Comparison of ENCODE assay signal across 20 cellular contexts in genomic region chr18:22322251-22322691, GRCh38.
DNase-seq lines count a peak whose midpoint lies in the region; ATAC-seq and TF ChIP-seq lines count a peak whose summit lies in the region.
"Had no signal": no experiment of that assay in that cellular context is flagged by ENCODE, and none has a peak within 500 bp of the region (broad histone marks: within the 10 kb centered on the region; RNA-seq: fewer than 3 reads in every experiment).

No MANE protein-coding gene starts in this region.

- peak overlapping the region; percentile 73 for H3K27ac ChIP-seq in left ventricle myocardium inferior (replicated peaks)
- H3K27ac ChIP-seq: A549, BLaER1 had no signal

- peak; percentile 37 for DNase-seq in CD1c-positive myeloid dendritic cell (ENCODE audit: extremely low spot score)
- DNase-seq in amniotic epithelial cell (ENCODE audit: low read depth) = peak; percentile 97
- peak; percentile 35 for DNase-seq in left ventricle myocardium inferior
- DNase-seq in COLO829 (ENCODE audit: low spot score) = no peak
- DNase-seq in kidney glomerular epithelial cell (lab: John Stamatoyannopoulos, UW) = no peak
- no peak for DNase-seq in SW480 (ENCODE audit: low spot score)
- DNase-seq: activated CD4-positive, CD25-positive, alpha-beta regulatory T cell treated with anti-CD3 and anti-CD28 coated beads, Interleukin-2, amount 50 U/mL, for 72 hours; activated CD8-positive, alpha-beta memory T cell treated with anti-CD3 and anti-CD28 coated beads for 24 hours; activated T-cell treated with anti-CD3 and anti-CD28 coated beads, Interleukin-2, amount 50 U/mL, for 48 hours; GOT3; naive thymus-derived CD8-positive, alpha-beta T cell; NCI-H1417; small intestine; T1000 had no signal

- H3K36me3 Mint-ChIP-seq in nephron (ENCODE audit: low read depth) = no peaks in the 10 kb centered on the region
- H3K36me3 Mint-ChIP-seq: activated naive CD4-positive, alpha-beta T cell treated with anti-CD3 and anti-CD28 coated beads, Interleukin-2, amount 50 U/mL, for 24 hours; brain; naive thymus-derived CD8-positive, alpha-beta T cell had no signal

- no peak overlapping the region for H3K4me3 ChIP-seq in left ventricle myocardium inferior
- H3K4me3 ChIP-seq: A549, BLaER1 had no signal

- no peaks in the 10 kb centered on the region for H3K9me3 Mint-ChIP-seq in nephron
- H3K9me3 Mint-ChIP-seq: activated naive CD4-positive, alpha-beta T cell treated with anti-CD3 and anti-CD28 coated beads, Interleukin-2, amount 50 U/mL, for 24 hours; brain; naive thymus-derived CD8-positive, alpha-beta T cell had no signal

- H3K36me3 ChIP-seq in left ventricle myocardium inferior = no peaks in the 10 kb centered on the region
- H3K36me3 ChIP-seq: BLaER1 had no signal

- H3K27ac Mint-ChIP-seq in nephron = no peak overlapping the region
- H3K27ac Mint-ChIP-seq: activated naive CD4-positive, alpha-beta T cell treated with anti-CD3 and anti-CD28 coated beads, Interleukin-2, amount 50 U/mL, for 24 hours; brain; naive thymus-derived CD8-positive, alpha-beta T cell had no signal

- no peak for TF ChIP-seq POLR2A in GM18505 (IDR thresholded peaks at IDR 0.05; ENCODE audit: borderline replicate concordance, extremely low read depth, insufficient read depth, insufficient read length)

- H3K4me3 Mint-ChIP-seq in nephron = peak overlapping the region in 2 of 3 experiments; percentile 38 to 46
- H3K4me3 Mint-ChIP-seq: activated naive CD4-positive, alpha-beta T cell treated with anti-CD3 and anti-CD28 coated beads, Interleukin-2, amount 50 U/mL, for 24 hours; naive thymus-derived CD8-positive, alpha-beta T cell had no signal

- TF ChIP-seq CTCF in left ventricle myocardium inferior (IDR thresholded peaks at IDR 0.05; ENCODE audit: borderline replicate concordance) (no peak), nephron (IDR thresholded peaks at IDR 0.05; ENCODE audit: unreplicated experiment in 3 of 3) (no peak)

- intact Hi-C loops in left ventricle myocardium inferior (cut with micrococcal nuclease) = no loop called here

- H3K9me3 ChIP-seq in left ventricle myocardium inferior (replicated peaks) = no peaks in the 10 kb centered on the region
- H3K9me3 ChIP-seq: A549, BLaER1 had no signal

- peaks cover 36% of the 10 kb centered on the region for H3K4me1 ChIP-seq in left ventricle myocardium inferior
- H3K4me1 ChIP-seq: BLaER1 had no signal

- peaks cover 11% of the 10 kb centered on the region for H3K27me3 Mint-ChIP-seq in nephron (ENCODE audit: low read depth)
- H3K27me3 Mint-ChIP-seq: activated naive CD4-positive, alpha-beta T cell treated with anti-CD3 and anti-CD28 coated beads, Interleukin-2, amount 50 U/mL, for 24 hours; naive thymus-derived CD8-positive, alpha-beta T cell had no signal

- no peak for ATAC-seq in GM18505 (IDR thresholded peaks at IDR 0.05; ENCODE audit: unreplicated experiment)
- ATAC-seq: A549; naive thymus-derived CD8-positive, alpha-beta T cell had no signal

- peaks cover 30% of the 10 kb centered on the region for H3K4me1 Mint-ChIP-seq in nephron
- H3K4me1 Mint-ChIP-seq: activated naive CD4-positive, alpha-beta T cell treated with anti-CD3 and anti-CD28 coated beads, Interleukin-2, amount 50 U/mL, for 24 hours had no signal

- no peaks in the 10 kb centered on the region for H3K27me3 ChIP-seq in left ventricle myocardium inferior (ENCODE audit: low read depth)
- H3K27me3 ChIP-seq: BLaER1 had no signal

Comparison
In these comparisons a context has a peak if more than half of its experiments do, and no peak if none do; other contexts are left out.
1. DNase-seq: peak in CD1c-positive myeloid dendritic cell (single experiment), amniotic epithelial cell (single experiment) and left ventricle myocardium inferior (single experiment); none in COLO829 (single experiment), kidney glomerular epithelial cell (single experiment) and SW480 (single experiment).